In the genomic region with DNA sequence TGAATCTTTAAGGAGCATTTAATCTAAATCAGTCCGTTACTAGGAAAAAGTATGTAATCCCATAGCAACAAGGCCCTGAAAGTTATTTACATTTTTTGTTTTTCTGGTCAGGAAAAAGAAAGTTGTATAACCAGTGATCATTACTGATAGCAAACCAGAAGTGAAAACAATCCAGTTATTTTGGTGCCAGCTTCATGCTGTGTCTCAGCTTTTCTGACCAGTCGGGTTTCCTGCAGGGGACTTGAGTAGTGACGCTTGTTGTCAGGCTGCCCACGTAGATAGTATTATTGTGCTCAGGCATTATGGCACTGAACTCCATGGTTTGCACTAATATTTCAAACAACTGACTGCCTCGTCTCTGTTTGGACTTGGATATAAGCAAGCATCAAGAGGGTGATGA, we compare ENCODE assay signal across 11 cellular contexts. TPM values are rescaled to one million over a fixed set of nuclear protein-coding genes. Genes with fewer than 3 reads are reported as not detected.
DNase-seq lines count a peak whose midpoint lies in the region; ATAC-seq, FAIRE-seq and TF ChIP-seq lines count a peak whose summit lies in the region.
"Had no signal": no experiment of that assay in that cellular context is flagged by ENCODE, and none has a peak within 500 bp of the region (broad histone marks: within the 10 kb centered on the region; RNA-seq: fewer than 3 reads in every experiment).

No MANE protein-coding gene starts in this region.

- H3K9me3 Mint-ChIP-seq in activated B cell treated with CpG ODN at 0.5 μM for 24 hours, result no peaks in the 10 kb centered on the region
- H3K9me3 Mint-ChIP-seq: activated CD4-positive, alpha-beta memory T cell treated with anti-CD3 and anti-CD28 coated beads for 36 hours had no signal

- peaks cover 4% of the 10 kb centered on the region for H3K4me1 Mint-ChIP-seq in activated B cell treated with CpG ODN at 0.5 μM for 24 hours

- H3K9me3 ChIP-seq in right lobe of liver, result no peaks in the 10 kb centered on the region
- H3K9me3 ChIP-seq in HepG2 (ENCODE audit: low read length), result no peaks in the 10 kb centered on the region
- H3K9me3 ChIP-seq: colonic mucosa had no signal

- no peak for DNase-seq in right lobe of liver
- DNase-seq in HepG2 (ENCODE audit: low spot score), result no peak
- no peak for DNase-seq in activated B cell treated with CpG ODN at 0.5 μM for 24 hours
- DNase-seq in smooth muscle cell of the brain vasculature (ENCODE audit: low read depth, low spot score), result peak; percentile 24
- no peak for DNase-seq in glomerular visceral epithelial cell (ENCODE audit: extremely low spot score)
- no peak for DNase-seq in dedifferentiated amniotic fluid mesenchymal stem cell (ENCODE audit: extremely low spot score)
- no peak for DNase-seq in GM19238 (ENCODE audit: insufficient read length, low spot score)
- DNase-seq: activated CD4-positive, alpha-beta memory T cell treated with anti-CD3 and anti-CD28 coated beads for 36 hours; colonic mucosa had no signal

- H3K27me3 Mint-ChIP-seq in activated B cell treated with CpG ODN at 0.5 μM for 24 hours, result no peaks in the 10 kb centered on the region
- H3K27me3 Mint-ChIP-seq: activated CD4-positive, alpha-beta memory T cell treated with anti-CD3 and anti-CD28 coated beads for 36 hours had no signal

- no peak for TF ChIP-seq EP300 in HepG2 (IDR thresholded peaks at IDR 0.05; ENCODE audit: low read depth in 2 of 2, low read length in 2 of 2)
- TF ChIP-seq EP300 in HepG2 (CRISPR knock-in tag; IDR thresholded peaks at IDR 0.05; ENCODE audit: borderline replicate concordance), result no peak

- TF ChIP-seq RAD21 in HepG2 (CRISPR knock-in tag; IDR thresholded peaks at IDR 0.05), result no peak

- ATAC-seq in right lobe of liver, result peak; percentile 33 to 57 (median 48)
- ATAC-seq in HepG2, result no peak
- peak; percentile 54 for ATAC-seq in HG02852 (IDR thresholded peaks at IDR 0.05; ENCODE audit: unreplicated experiment)
- ATAC-seq in activated B cell treated with CpG ODN at 0.5 μM for 24 hours (ENCODE audit: low read depth), result no peak

- no peak overlapping the region for H3K4me2 ChIP-seq in HepG2 (ENCODE audit: low read depth, low read length)

- POLR2A ChIA-PET in HepG2 (lab: Yijun Ruan, JAX), result no interaction called here
- POLR2A ChIA-PET in activated B cell treated with CpG ODN at 0.5 μM for 24 hours (lab: Charles Lee), result no interaction called here

- in situ Hi-C loops in HepG2 (cut with HindIII; ENCODE audit: extremely low pct_ligation_motif_present, low pct_unique_long_range_greater_than_20kb), result no loop called here

- no TSS peak for BruUV-seq in HepG2 (replicated peaks; lab: Mats Ljungman, UMichigan)

- H3K36me3 ChIP-seq in right lobe of liver, result peaks cover 0 to 48% (median 12%) of the 10 kb centered on the region in 4 donors
- peaks cover 15 to 73% of the 10 kb centered on the region in 2 experiments for H3K36me3 ChIP-seq in HepG2 (replicated peaks in 1 of 2; ENCODE audit: control insufficient read depth in 1 of 2, insufficient read depth in 2 of 2, low read length in 2 of 2)

- peaks cover 78% of the 10 kb centered on the region for H3K36me3 Mint-ChIP-seq in activated B cell treated with CpG ODN at 0.5 μM for 24 hours (ENCODE audit: low read depth)

- H4K20me1 ChIP-seq in HepG2 (ENCODE audit: insufficient read depth, low read length), result no peaks in the 10 kb centered on the region

- intact Hi-C loops in right lobe of liver (cut with DNase I), result no loop called here
- intact Hi-C loops in HepG2 (cut with micrococcal nuclease; ENCODE audit: unreplicated experiment), result no loop called here
- intact Hi-C loops in activated B cell treated with CpG ODN at 0.5 μM for 24 hours (cut with micrococcal nuclease), result no loop called here

- H3K79me2 ChIP-seq in HepG2 (ENCODE audit: insufficient read depth, low read length), result no peaks in the 10 kb centered on the region

- TF ChIP-seq POLR2A in right lobe of liver (IDR thresholded peaks at IDR 0.05) (no peak), HepG2 (IDR thresholded peaks at IDR 0.05; ENCODE audit: insufficient read depth in 1 of 2, low read depth in 2 of 2, low read length in 2 of 2) (no peak)

- H3K4me1 ChIP-seq in right lobe of liver, result no peaks in the 10 kb centered on the region
- H3K4me1 ChIP-seq in HepG2 (ENCODE audit: insufficient read depth, low read length), result no peaks in the 10 kb centered on the region
- H3K4me1 ChIP-seq: colonic mucosa had no signal

- no peak overlapping the region for H3K27ac ChIP-seq in right lobe of liver
- no peak overlapping the region for H3K27ac ChIP-seq in HepG2 (ENCODE audit: extremely low read length, insufficient read depth, low read length)
- H3K27ac ChIP-seq: colonic mucosa had no signal

- H3K27ac Mint-ChIP-seq in activated B cell treated with CpG ODN at 0.5 μM for 24 hours, result peak overlapping the region; percentile 4

- H3K4me3 ChIP-seq in right lobe of liver, result no peak overlapping the region
- no peak overlapping the region for H3K4me3 ChIP-seq in HepG2 (replicated peaks in 1 of 3; ENCODE audit: insufficient read depth in 1 of 3, low read depth in 2 of 3, low read length in 3 of 3)
- H3K4me3 ChIP-seq: colonic mucosa, skin epidermis had no signal

- H2AFZ ChIP-seq in HepG2 (ENCODE audit: low read length), result no peak overlapping the region

- H3K4me3 Mint-ChIP-seq in activated B cell treated with CpG ODN at 0.5 μM for 24 hours, result no peak overlapping the region
- H3K4me3 Mint-ChIP-seq: activated CD4-positive, alpha-beta memory T cell treated with anti-CD3 and anti-CD28 coated beads for 36 hours had no signal

- H3K9ac ChIP-seq in HepG2 (ENCODE audit: insufficient read depth, low read depth, low read length), result no peak overlapping the region

- TF ChIP-seq CTCF in right lobe of liver (IDR thresholded peaks at IDR 0.05) (no peak), HepG2 (CRISPR knock-in tag; IDR thresholded peaks at IDR 0.05) (no peak), activated B cell treated with CpG ODN at 0.5 μM for 24 hours (IDR thresholded peaks at IDR 0.05) (no peak)

- CTCF ChIA-PET in HepG2 (lab: Yijun Ruan, JAX; ENCODE audit: low intra/inter-chr PET ratio, low total read pairs) (no interaction called here), activated B cell treated with CpG ODN at 0.5 μM for 24 hours (lab: Charles Lee) (no interaction called here)

- no peak for FAIRE-seq in HepG2 (lab: Jason Lieb, UNC)

- H3K27me3 ChIP-seq in right lobe of liver (no peaks in the 10 kb centered on the region), HepG2 (ENCODE audit: control insufficient read depth in 1 of 2, insufficient read depth in 2 of 2, low read length in 2 of 2) (no peaks in the 10 kb centered on the region)
- H3K27me3 ChIP-seq: colonic mucosa had no signal

- WGBS in right lobe of liver (ENCODE audit: insufficient coverage, low coverage, low lambda C conversion rate, missing lambda C conversion rate), result 69% methylated on average over 4 of the region's 5 CpGs
- WGBS in HepG2 (ENCODE audit: low lambda C conversion rate), result 93% methylated on average over 5 of the region's 5 CpGs

RNA-seq across cellular contexts. Expression of gene SASS6, which starts 55.2 kb away (rescaled TPM):
- total RNA-seq in right lobe of liver (1 to 10 TPM in 4 of 6 experiments, under 1 TPM in 2; 0.84 to 2.4 (median 1.2) TPM), HepG2 (2016; rRNA removed; fragmentation: Illumina TruSeq; extraction: Trizol) (10.7 and 18.0 TPM in 2 replicates), activated B cell treated with CpG ODN at 0.5 μM for 24 hours (5.5 and 5.9 TPM in 2 replicates)
- total RNA-seq in HepG2 (2016; cell fraction: cytosol; rRNA removed; fragmentation: Illumina TruSeq; extraction: Trizol; ENCODE audit: low read depth), result 1.6 and 1.8 TPM in 2 replicates
- 10.9 and 17.6 TPM in 2 replicates for total RNA-seq in HepG2 (2016; cell fraction: insoluble cytoplasmic fraction; rRNA removed; fragmentation: Illumina TruSeq; extraction: Trizol)
- 4.0 and 4.5 TPM in 2 replicates for total RNA-seq in HepG2 (2016; cell fraction: membrane; rRNA removed; fragmentation: Illumina TruSeq; extraction: Trizol)
- 15.0 and 16.2 TPM in 2 replicates for total RNA-seq in HepG2 (2016; cell fraction: nucleus; rRNA removed; fragmentation: Illumina TruSeq; extraction: Trizol)
- polyA plus RNA-seq in HepG2 (2011; rRNA removed), result 1.4 and 2.3 TPM in 2 replicates
- polyA plus RNA-seq in HepG2 (2011; cell fraction: cytosol; rRNA removed), result 0.48 and 0.72 TPM in 2 replicates
- 2.1 and 2.5 TPM in 2 replicates for polyA plus RNA-seq in HepG2 (2011; cell fraction: nucleus; rRNA removed)
- 4.0 and 6.9 TPM in 2 replicates for polyA plus RNA-seq in HepG2 (2012)
- polyA plus RNA-seq in HepG2 (2016; cell fraction: cytosol; fragmentation: Illumina TruSeq; extraction: Trizol; ENCODE audit: low read depth), result 0.26 and 0.27 TPM in 2 replicates
- polyA plus RNA-seq in HepG2 (2016; cell fraction: insoluble cytoplasmic fraction; fragmentation: Illumina TruSeq; extraction: Trizol; ENCODE audit: low read depth), result 14.8 and 15.6 TPM in 2 replicates
- polyA plus RNA-seq in HepG2 (2016; cell fraction: membrane; fragmentation: Illumina TruSeq; extraction: Trizol; ENCODE audit: low read depth), result 1.1 and 1.4 TPM in 2 replicates
- polyA plus RNA-seq in HepG2 (2016; cell fraction: nucleus; fragmentation: Illumina TruSeq; extraction: Trizol; ENCODE audit: insufficient read depth, low read depth), result 23.3 and 25.3 TPM in 2 replicates
- 1.5 and 4.4 TPM in 2 replicates for polyA minus RNA-seq in HepG2 (2011; rRNA and poly(A)+ RNA removed; ENCODE audit: low replicate concordance)
- 1.3 and 2.4 TPM in 2 replicates for polyA minus RNA-seq in HepG2 (2011; cell fraction: cytosol; rRNA and poly(A)+ RNA removed)
- 6.5 and 7.0 TPM in 2 replicates for polyA minus RNA-seq in HepG2 (2011; cell fraction: nucleus; rRNA and poly(A)+ RNA removed)

RNA-seq across cellular contexts. Expression of gene TRMT13, which starts 55.4 kb away (rescaled TPM):
- total RNA-seq in right lobe of liver (10 to 100 TPM in 1 of 6 experiments, 1 to 10 TPM in 5; 4.9 to 12.1 (median 6.9) TPM), HepG2 (2016; rRNA removed; fragmentation: Illumina TruSeq; extraction: Trizol) (12.4 and 15.6 TPM in 2 replicates), activated B cell treated with CpG ODN at 0.5 μM for 24 hours (27.2 and 31.4 TPM in 2 replicates)
- total RNA-seq in HepG2 (2016; cell fraction: cytosol; rRNA removed; fragmentation: Illumina TruSeq; extraction: Trizol; ENCODE audit: low read depth), result 1.3 and 1.5 TPM in 2 replicates
- 12.8 and 17.2 TPM in 2 replicates for total RNA-seq in HepG2 (2016; cell fraction: insoluble cytoplasmic fraction; rRNA removed; fragmentation: Illumina TruSeq; extraction: Trizol)
- 2.2 and 3.6 TPM in 2 replicates for total RNA-seq in HepG2 (2016; cell fraction: membrane; rRNA removed; fragmentation: Illumina TruSeq; extraction: Trizol)
- total RNA-seq in HepG2 (2016; cell fraction: nucleus; rRNA removed; fragmentation: Illumina TruSeq; extraction: Trizol), result 23.2 and 26.0 TPM in 2 replicates
- polyA plus RNA-seq in HepG2 (2011; rRNA removed), result 9.3 and 10.0 TPM in 2 replicates
- 1.4 and 2.1 TPM in 2 replicates for polyA plus RNA-seq in HepG2 (2011; cell fraction: cytosol; rRNA removed)
- polyA plus RNA-seq in HepG2 (2011; cell fraction: nucleus; rRNA removed), result 12.4 and 19.0 TPM in 2 replicates
- polyA plus RNA-seq in HepG2 (2012), result 9.4 and 9.9 TPM in 2 replicates
- polyA plus RNA-seq in HepG2 (2016; cell fraction: cytosol; fragmentation: Illumina TruSeq; extraction: Trizol; ENCODE audit: low read depth), result 0.52 and 0.58 TPM in 2 replicates
- polyA plus RNA-seq in HepG2 (2016; cell fraction: insoluble cytoplasmic fraction; fragmentation: Illumina TruSeq; extraction: Trizol; ENCODE audit: low read depth), result 13.6 and 15.3 TPM in 2 replicates
- 1.7 and 3.0 TPM in 2 replicates for polyA plus RNA-seq in HepG2 (2016; cell fraction: membrane; fragmentation: Illumina TruSeq; extraction: Trizol; ENCODE audit: low read depth)
- 30.9 and 31.7 TPM in 2 replicates for polyA plus RNA-seq in HepG2 (2016; cell fraction: nucleus; fragmentation: Illumina TruSeq; extraction: Trizol; ENCODE audit: insufficient read depth, low read depth)
- 1.7 and 3.2 TPM in 2 replicates for polyA minus RNA-seq in HepG2 (2011; rRNA and poly(A)+ RNA removed; ENCODE audit: low replicate concordance)
- 3.6 TPM in 2 replicates for polyA minus RNA-seq in HepG2 (2011; cell fraction: cytosol; rRNA and poly(A)+ RNA removed)
- polyA minus RNA-seq in HepG2 (2011; cell fraction: nucleus; rRNA and poly(A)+ RNA removed), result 43.8 and 51.6 TPM in 2 replicates

Comparison
In these comparisons a context has a peak if more than half of its experiments do, and no peak if none do; other contexts are left out.
1. ATAC-seq: peak in right lobe of liver (4 of 4) and HG02852 (single experiment); none in HepG2 (single experiment) and activated B cell treated with CpG ODN at 0.5 μM for 24 hours (single experiment).